In the genomic region with DNA sequence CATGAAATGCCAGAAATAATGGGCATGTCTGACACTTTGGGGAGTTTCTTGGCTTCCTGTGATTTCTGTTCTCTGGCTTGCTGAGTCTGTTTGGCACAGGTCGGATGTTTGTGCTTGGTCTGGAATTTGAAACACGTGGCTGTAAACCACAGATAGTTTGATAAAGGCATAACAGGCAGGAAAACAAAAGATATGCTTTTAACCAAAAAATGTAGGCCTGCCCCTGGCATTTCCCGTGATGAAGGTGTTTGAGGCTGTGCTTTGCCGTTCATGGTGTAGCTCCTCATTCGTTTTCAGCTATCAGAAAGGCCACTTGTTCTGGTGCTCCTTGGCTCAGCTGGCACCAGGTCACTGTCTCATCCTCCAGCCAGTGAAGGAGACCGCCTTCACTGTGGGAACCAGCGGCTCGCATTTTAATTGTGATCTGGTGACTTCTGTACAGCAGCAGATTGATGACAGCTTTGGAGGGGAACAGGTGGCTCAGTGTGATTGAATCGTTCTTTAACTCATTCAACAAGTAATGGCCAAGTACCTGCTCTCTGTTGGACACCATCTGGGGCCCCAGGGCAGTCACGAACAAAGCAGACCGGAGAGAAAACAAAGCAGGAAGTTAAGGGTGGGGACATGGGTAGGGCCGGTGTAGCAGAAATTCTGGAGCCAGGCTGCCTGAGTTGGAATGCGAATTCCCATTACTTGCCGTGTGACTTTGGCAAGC, we compare ENCODE assay signal across 1 cellular context.
A peak's percentile ranks its signal among the peaks of the same experiment; 100 is the strongest.
TF ChIP-seq lines count a peak whose summit lies in the region.

No MANE protein-coding gene starts in this region.

TF ChIP-seq in Ishikawa, 13 proteins besides CTCF, POLR2A, EP300 and RAD21 (continued from another document):
- TF ChIP-seq REST (IDR thresholded peaks at IDR 0.05; ENCODE audit: low read depth) = no peak
- TF ChIP-seq YY1 (IDR thresholded peaks at IDR 0.05; ENCODE audit: low read depth) = no peak
- TF ChIP-seq CREB1 (IDR thresholded peaks at IDR 0.05; ENCODE audit: low read depth) = no peak
- TF ChIP-seq CEBPB (IDR thresholded peaks at IDR 0.05) = 0 out of 2 replicates have a peak, but pooled peaks have one; percentile 6
- TF ChIP-seq FOXM1 (IDR thresholded peaks at IDR 0.05; ENCODE audit: borderline replicate concordance, low read depth) = peak; percentile 59; the same call in 1 of the 2 replicates
- peak; percentile 94 for TF ChIP-seq TEAD4 (IDR thresholded peaks at IDR 0.05)
- no peak for TF ChIP-seq EGR1 (IDR thresholded peaks at IDR 0.05)
TF ChIP-seq in Ishikawa: peak in this region for 8.
